20 cellular contexts compared by ENCODE assay signal in the genomic region with DNA sequence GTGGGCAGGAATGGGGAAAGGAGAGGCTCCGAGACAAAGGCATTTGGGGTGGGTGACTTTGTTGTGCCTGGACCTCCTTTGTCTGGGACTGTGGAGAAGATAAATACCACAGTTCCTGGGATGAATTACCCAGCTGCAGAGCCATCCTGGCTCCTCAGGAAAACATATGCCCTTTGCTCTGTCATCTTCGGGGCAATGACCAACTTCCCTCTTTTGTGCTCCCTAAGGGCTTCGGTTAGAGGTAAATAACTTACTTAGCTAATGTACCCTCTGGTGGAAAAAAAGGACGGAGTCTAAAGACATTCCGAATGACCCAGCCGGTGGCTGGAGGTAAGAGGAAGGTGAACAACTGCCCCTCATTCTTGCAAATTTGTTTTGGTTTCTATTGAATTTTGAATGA.
"Had no signal": no experiment of that assay in that cellular context is flagged by ENCODE, and none has a peak within 500 bp of the region (broad histone marks: within the 10 kb centered on the region; RNA-seq: fewer than 3 reads in every experiment).

No MANE protein-coding gene starts in this region.

- H3K9me3 ChIP-seq: ascending aorta, body of pancreas, Peyer's patch had no signal

- H3K4me1 ChIP-seq: ascending aorta, body of pancreas, Peyer's patch had no signal

- DNase-seq: activated CD4-positive, alpha-beta T cell treated with anti-CD3 and anti-CD28 coated beads, Interleukin-2, amount 10 ng/mL, durations not matched to agents 24 days and 14 days; activated CD4-positive, alpha-beta T cell treated with anti-CD3 and anti-CD28 coated beads, Interleukin-2, amount 50 U/mL, for 48 hours; activated CD4-positive, CD25-positive, alpha-beta regulatory T cell treated with anti-CD3 and anti-CD28 coated beads, Interleukin-2, amount 50 U/mL, for 72 hours; activated T-cell treated with anti-CD3 and anti-CD28 coated beads for 4 hours; activated T-cell treated with anti-CD3 and anti-CD28 coated beads, Interleukin-2, amount 50 U/mL, for 48 hours; amniotic stem cell; body of pancreas; central memory CD4-positive, alpha-beta T cell; MM.1S; NCI-H1105 treated with DMSO at 0.1 percent for 48 hours; NCI-H1436 treated with DMSO at 0.1 percent for 48 hours; NCI-H187; NCI-H2081; NCI-H524; Peyer's patch; SHP77 had no signal

- H3K36me3 Mint-ChIP-seq: activated naive CD4-positive, alpha-beta T cell treated with anti-CD3 and anti-CD28 coated beads, Interleukin-2, amount 50 U/mL, for 24 hours had no signal

- H3K4me3 ChIP-seq: ascending aorta, body of pancreas, coronary artery, Peyer's patch had no signal

- H3K9me3 Mint-ChIP-seq: activated naive CD4-positive, alpha-beta T cell treated with anti-CD3 and anti-CD28 coated beads, Interleukin-2, amount 50 U/mL, for 24 hours had no signal

- H3K4me3 Mint-ChIP-seq: activated naive CD4-positive, alpha-beta T cell treated with anti-CD3 and anti-CD28 coated beads, Interleukin-2, amount 50 U/mL, for 24 hours had no signal

- H3K27me3 Mint-ChIP-seq: activated naive CD4-positive, alpha-beta T cell treated with anti-CD3 and anti-CD28 coated beads, Interleukin-2, amount 50 U/mL, for 24 hours had no signal

- H3K36me3 ChIP-seq: ascending aorta, Peyer's patch had no signal

- ATAC-seq: body of pancreas had no signal

- H3K27ac ChIP-seq: ascending aorta, body of pancreas, coronary artery, Peyer's patch had no signal

- H3K27me3 ChIP-seq: ascending aorta, body of pancreas, Peyer's patch had no signal

- FAIRE-seq: bronchial epithelial cell had no signal
